In the genomic region with DNA sequence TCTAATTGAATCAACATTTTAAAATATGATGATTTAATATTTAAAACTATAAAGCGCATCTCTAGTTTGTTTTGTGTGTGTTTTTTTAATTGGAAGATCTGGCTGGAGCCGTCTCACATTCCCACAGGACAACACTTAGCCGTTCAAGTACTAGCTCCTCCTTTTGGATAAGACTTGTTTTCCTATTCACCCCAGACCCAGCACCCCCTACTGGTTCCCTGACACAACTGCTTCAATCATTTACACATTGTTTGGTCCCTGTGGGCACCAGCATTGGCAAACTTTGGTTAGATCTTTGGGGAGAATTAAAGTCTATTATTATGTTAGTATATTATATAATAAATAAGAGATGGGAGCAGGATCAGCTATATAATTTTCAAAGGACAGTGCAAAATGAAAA, we compare ENCODE assay signal across 8 cellular contexts. TPM values are rescaled to one million over a fixed set of nuclear protein-coding genes. Genes with fewer than 3 reads are reported as not detected.
DNase-seq lines count a peak whose midpoint lies in the region; ATAC-seq and TF ChIP-seq lines count a peak whose summit lies in the region.

No MANE protein-coding gene starts in this region.

- CTCF ChIA-PET in PC-9 (lab: Charles Lee): no interaction called here

- no peaks in the 10 kb centered on the region for H3K4me1 ChIP-seq in PC-9 (replicated peaks; ENCODE audit: insufficient read depth)

- H4K20me1 ChIP-seq in PC-9 (ENCODE audit: insufficient read depth): 0 out of 2 replicates have a peak, but pooled peaks cover 4% of the 10 kb centered on the region

- H3K36me3 ChIP-seq in PC-9 (ENCODE audit: low read depth): 0 out of 2 replicates have a peak, but pooled peaks cover 1% of the 10 kb centered on the region

- H3K4me2 ChIP-seq in PC-9: no peak overlapping the region

- peak; percentile 52 for TF ChIP-seq CTCF in HFF-Myc (IDR thresholded peaks at IDR 0.05; ENCODE audit: low read depth, low read length, missing control alignments)
- TF ChIP-seq CTCF in PC-9 (conservative IDR thresholded peaks at IDR 0.05): peak; percentile 57

- TF ChIP-seq POLR2A in GM18505 (IDR thresholded peaks at IDR 0.05; ENCODE audit: borderline replicate concordance, extremely low read depth, insufficient read depth, insufficient read length): no peak

- H3K9me3 ChIP-seq in PC-9 (ENCODE audit: insufficient read depth, low read depth): no peaks in the 10 kb centered on the region

- no peaks in the 10 kb centered on the region for H3K79me2 ChIP-seq in PC-9 (ENCODE audit: low read depth)

- ATAC-seq in GM18505 (IDR thresholded peaks at IDR 0.05; ENCODE audit: unreplicated experiment): no peak

- no peaks in the 10 kb centered on the region for H3K9me2 ChIP-seq in PC-9 (ENCODE audit: insufficient read depth)

- H3F3A ChIP-seq in PC-9 (ENCODE audit: insufficient read depth, low read depth): no peaks in the 10 kb centered on the region

- intact Hi-C loops in PC-9 (cut with micrococcal nuclease; ENCODE audit: unreplicated experiment): no loop called here

- no peak overlapping the region for H3K27ac ChIP-seq in PC-9

- H3K4me3 ChIP-seq in HFF-Myc (replicated peaks; ENCODE audit: low read depth, low read length): no peak overlapping the region
- H3K4me3 ChIP-seq in PC-9: no peak overlapping the region

- POLR2A ChIA-PET in PC-9 (lab: Charles Lee; ENCODE audit: unreplicated experiment): no interaction called here

- no TSS peak for BruUV-seq in PC-9 (replicated peaks; lab: Mats Ljungman, UMichigan)

- peak; percentile 21 for DNase-seq in ELF-1 (ENCODE audit: low read depth, low spot score)
- peak; percentile 6 for DNase-seq in HFF-Myc (ENCODE audit: extremely low read depth, low read depth)
- no peak for DNase-seq in PC-9
- peak; percentile 27 for DNase-seq in iris pigment epithelial cell (ENCODE audit: low read depth)
- DNase-seq in T-helper 9 cell: no peak
- no peak for DNase-seq in 8988T
- no peak for DNase-seq in activated effector memory CD4-positive, alpha-beta T cell treated with Interleukin-2 at 50 U/mL for 16 hours

- no peaks in the 10 kb centered on the region for H3K27me3 ChIP-seq in PC-9 (ENCODE audit: insufficient read depth, low read depth)

- no peak overlapping the region for H2AFZ ChIP-seq in PC-9

RNA-seq across cellular contexts. Expression of gene TYW3, which starts 34.5 kb away (rescaled TPM):
- 19.7 and 19.8 TPM in 2 replicates for total RNA-seq in PC-9 (2021)

RNA-seq across cellular contexts. Expression of gene CRYZ, which starts 34.6 kb away (rescaled TPM):
- total RNA-seq in PC-9 (2021): 19.7 and 24.4 TPM in 2 replicates

Comparison
In these comparisons a context has a peak if more than half of its experiments do, and no peak if none do; other contexts are left out.
1. DNase-seq: peak in ELF-1 (single experiment), HFF-Myc (single experiment) and iris pigment epithelial cell (single experiment); none in PC-9 (0 of 2), T-helper 9 cell (single experiment), 8988T (single experiment) and activated effector memory CD4-positive, alpha-beta T cell treated with Interleukin-2 at 50 U/mL for 16 hours (single experiment).